Comparison of ENCODE assay signal across 8 cellular contexts in genomic region chr20:543369-544152, GRCh38. TPM values are rescaled to one million over a fixed set of nuclear protein-coding genes. Genes with fewer than 3 reads are reported as not detected.
DNase-seq lines count a peak whose midpoint lies in the region; FAIRE-seq and TF ChIP-seq lines count a peak whose summit lies in the region.

CSNK2A1 (minus strand) TSS chr20:543790; CDS start chr20:508551, 35,239 bp downstream.

- no peak within 1 kb of the TSS for H2BK12ac ChIP-seq in neuronal stem cell (ENCODE audit: low read length)

- peaks cover 2% of the 10 kb centered on the region for H3K27me3 Mint-ChIP-seq in activated naive CD4-positive, alpha-beta T cell treated with anti-CD3 and anti-CD28 coated beads for 36 hours (ENCODE audit: low read depth)

- peak within 1 kb of the TSS; percentile 97 for H3K9ac ChIP-seq in neuronal stem cell (ENCODE audit: low read depth, low read length, poor library complexity)

- peaks cover 5% of the 10 kb centered on the region for H3K9me3 Mint-ChIP-seq in activated naive CD4-positive, alpha-beta T cell treated with anti-CD3 and anti-CD28 coated beads for 36 hours

- H2BK15ac ChIP-seq in neuronal stem cell (ENCODE audit: low read length): no peak within 1 kb of the TSS

- peak within 1 kb of the TSS; percentile 96 for H2AK5ac ChIP-seq in neuronal stem cell (ENCODE audit: low read depth, low read length)

- H4K8ac ChIP-seq in neuronal stem cell (ENCODE audit: low read depth, low read length): peak within 1 kb of the TSS; percentile 93

- peak within 1 kb of the TSS; percentile 81 for H3K4me3 Mint-ChIP-seq in activated naive CD4-positive, alpha-beta T cell treated with anti-CD3 and anti-CD28 coated beads for 36 hours

- H3K23ac ChIP-seq in neuronal stem cell (ENCODE audit: low read depth, low read length, poor library complexity): peak within 1 kb of the TSS; percentile 98

- FAIRE-seq in frontal cortex (lab: Jason Lieb, UNC): no peak

- H3K27ac Mint-ChIP-seq in activated naive CD4-positive, alpha-beta T cell treated with anti-CD3 and anti-CD28 coated beads for 36 hours: peak within 1 kb of the TSS; percentile 97

- peaks cover 49% of the 10 kb centered on the region for H3K4me1 Mint-ChIP-seq in activated naive CD4-positive, alpha-beta T cell treated with anti-CD3 and anti-CD28 coated beads for 36 hours (ENCODE audit: low read depth)

- peaks cover 0 to 15% (median 5%) of the 10 kb centered on the region in 3 experiments for H3K27me3 ChIP-seq in neuronal stem cell (ENCODE audit: control insufficient read depth in 3 of 3, insufficient read depth in 3 of 3, low read depth in 1 of 3, low read length in 3 of 3)

- CTCF ChIA-PET in activated naive CD4-positive, alpha-beta T cell treated with anti-CD3 and anti-CD28 coated beads for 36 hours (lab: Charles Lee): interaction anchor here (0.6 to 1.6 kb wide), 6 partner anchors 9 to 196 kb away, joined by 3 to 12 read pairs (median 4); no protein-coding TSS in a partner anchor

- intact Hi-C loops in activated naive CD4-positive, alpha-beta T cell treated with anti-CD3 and anti-CD28 coated beads for 36 hours (cut with micrococcal nuclease): loop anchor here (1.0 to 5.0 kb wide), 6 partner anchors 14 to 1559 kb away; partner anchors contain the start of genes FAM110A, RBCK1, SRXN1 and STK35

- peak within 1 kb of the TSS; percentile 71 for H3K4me2 ChIP-seq in neuronal stem cell (ENCODE audit: insufficient read depth, low read length, poor library complexity, severe bottlenecking)

- no peak for TF ChIP-seq CTCF in HFF-Myc (IDR thresholded peaks at IDR 0.05; ENCODE audit: low read depth, low read length, missing control alignments)
- TF ChIP-seq CTCF in subcutaneous adipose tissue (IDR thresholded peaks at IDR 0.05; ENCODE audit: low read depth): no peak

- DNase-seq in GM03348 (ENCODE audit: low spot score): peak; percentile 97
- DNase-seq in HFF-Myc (ENCODE audit: extremely low read depth, low read depth): peak; percentile 80
- DNase-seq in NAMALWA (ENCODE audit: low spot score): peak; percentile 97
- peak; percentile 96 for DNase-seq in SK-N-DZ (ENCODE audit: low spot score)
- DNase-seq in activated naive CD4-positive, alpha-beta T cell treated with anti-CD3 and anti-CD28 coated beads for 36 hours: peak; percentile 96
- peak; percentile 91 to 94 for DNase-seq in frontal cortex (ENCODE audit: low spot score in 2 of 2)
- DNase-seq in neuronal stem cell (ENCODE audit: low spot score): peak; percentile 93

- peak within 1 kb of the TSS; percentile 84 for H2BK120ac ChIP-seq in neuronal stem cell (ENCODE audit: low read depth, low read length)

- peak within 1 kb of the TSS; percentile 82 for H3K27ac ChIP-seq in neuronal stem cell (replicated peaks; ENCODE audit: low read length)

- H3K4me3 ChIP-seq in HFF-Myc (replicated peaks; ENCODE audit: low read depth, low read length) (peak within 1 kb of the TSS; percentile 98), neuronal stem cell (ENCODE audit: low read length in 2 of 2) (peak within 1 kb of the TSS; percentile 71 to 99)

- H3K36me3 ChIP-seq in neuronal stem cell (replicated peaks in 1 of 2; ENCODE audit: control insufficient read depth in 2 of 2, insufficient read depth in 2 of 2, low read length in 2 of 2): peaks cover 3 to 36% of the 10 kb centered on the region in 2 donors

- no CpG with 5 or more reads among the region's 44 CpGs for WGBS in neuronal stem cell (ENCODE audit: extremely low coverage in 2 of 2, insufficient read length in 2 of 2, insufficient replicate concordance in 1 of 2), 2 donors

- H4K91ac ChIP-seq in neuronal stem cell (ENCODE audit: low read depth, low read length, poor library complexity): peak within 1 kb of the TSS; percentile 97

- peaks cover 2 to 3% of the 10 kb centered on the region in 2 donors for H3K4me1 ChIP-seq in neuronal stem cell (ENCODE audit: control insufficient read depth in 2 of 2, insufficient read depth in 1 of 2, low read depth in 1 of 2, low read length in 2 of 2)

- H3K36me3 Mint-ChIP-seq in activated naive CD4-positive, alpha-beta T cell treated with anti-CD3 and anti-CD28 coated beads for 36 hours (ENCODE audit: low read depth): peaks cover 28% of the 10 kb centered on the region

- H3K14ac ChIP-seq in neuronal stem cell (ENCODE audit: low read length): no peak within 1 kb of the TSS

- peaks cover 3% of the 10 kb centered on the region for H3K79me1 ChIP-seq in neuronal stem cell (ENCODE audit: low read depth, low read length)

- peak within 1 kb of the TSS; percentile 99 for H3K18ac ChIP-seq in neuronal stem cell (ENCODE audit: low read length)

- H2BK5ac ChIP-seq in neuronal stem cell (ENCODE audit: low read length): peak within 1 kb of the TSS; percentile 99

- peak within 1 kb of the TSS; percentile 90 for H2AFZ ChIP-seq in neuronal stem cell (ENCODE audit: low read length)

- peaks cover 6 to 35% of the 10 kb centered on the region in 2 donors for H3K9me3 ChIP-seq in neuronal stem cell (replicated peaks in 1 of 2; ENCODE audit: control insufficient read depth in 2 of 2, insufficient read depth in 1 of 2, low read depth in 1 of 2, low read length in 2 of 2)

- H3K4ac ChIP-seq in neuronal stem cell (ENCODE audit: low read length): peak within 1 kb of the TSS; percentile 99

RNA-seq across cellular contexts. Expression of gene CSNK2A1, which starts in this region (rescaled TPM):
- 146 and 149 TPM in 2 replicates for polyA plus RNA-seq in SK-N-DZ (2014; cell fraction: cytosol; rRNA removed)
- 86.3 and 90.8 TPM in 2 replicates for polyA plus RNA-seq in SK-N-DZ (2014; cell fraction: nucleus; rRNA removed)
- total RNA-seq in activated naive CD4-positive, alpha-beta T cell treated with anti-CD3 and anti-CD28 coated beads for 36 hours: 100 to 1,000 TPM; 164 to 167 TPM
- 179 TPM for total RNA-seq in frontal cortex
- 232 TPM for polyA plus RNA-seq in neuronal stem cell (2013, experiment 1 of 2)
- 239 TPM for polyA plus RNA-seq in neuronal stem cell (2013, experiment 2 of 2)
- 100 to 1,000 TPM in 1 of 4 donors, 10 to 100 TPM in 3; 63.0 to 103 (median 78.3) TPM for total RNA-seq in subcutaneous adipose tissue

Comparison
In these comparisons a context has a peak if more than half of its experiments do, and no peak if none do; other contexts are left out.
1. Peak in every context shown above with its lines: DNase-seq, H3K4me3 ChIP-seq and H3K27ac ChIP-seq.